16 cellular contexts compared by ENCODE assay signal in genomic region chr3:161263057-161263456, GRCh38. TPM values are rescaled to one million over a fixed set of nuclear protein-coding genes. Genes with fewer than 3 reads are reported as not detected.
DNase-seq lines count a peak whose midpoint lies in the region; ATAC-seq, FAIRE-seq and TF ChIP-seq lines count a peak whose summit lies in the region.
"Had no signal": no experiment of that assay in that cellular context is flagged by ENCODE, and none has a peak within 500 bp of the region (broad histone marks: within the 10 kb centered on the region; RNA-seq: fewer than 3 reads in every experiment).

No MANE protein-coding gene starts in this region.

- BruUV-seq in MCF 10A (replicated peaks; lab: Mats Ljungman, UMichigan), result no TSS peak

- no peaks in the 10 kb centered on the region for H3K27me3 Mint-ChIP-seq in MCF 10A (ENCODE audit: insufficient read depth, unreplicated experiment)
- no peaks in the 10 kb centered on the region for H3K27me3 Mint-ChIP-seq in CD8-positive, alpha-beta T cell (ENCODE audit: low read depth)
- no peaks in the 10 kb centered on the region for H3K27me3 Mint-ChIP-seq in T-helper 2 cell treated with Interferon-gamma antibody and Interleukin-4, amounts not matched to agents 5 μg/mL and 100 μg/mL, for 36 hours (ENCODE audit: low read depth)

- TF ChIP-seq POLR2A in breast epithelium (IDR thresholded peaks at IDR 0.05), result no peak

- H3K4me1 Mint-ChIP-seq in MCF 10A (ENCODE audit: insufficient read depth, unreplicated experiment), result peaks cover 19% of the 10 kb centered on the region
- peaks cover 10% of the 10 kb centered on the region for H3K4me1 Mint-ChIP-seq in CD8-positive, alpha-beta T cell (ENCODE audit: low read depth)
- H3K4me1 Mint-ChIP-seq in T-helper 2 cell treated with Interferon-gamma antibody and Interleukin-4, amounts not matched to agents 5 μg/mL and 100 μg/mL, for 36 hours (ENCODE audit: low read depth), result no peaks in the 10 kb centered on the region

- no peak overlapping the region for H3K4me3 Mint-ChIP-seq in MCF 10A (ENCODE audit: unreplicated experiment)
- no peak overlapping the region for H3K4me3 Mint-ChIP-seq in CD8-positive, alpha-beta T cell
- no peak overlapping the region for H3K4me3 Mint-ChIP-seq in T-helper 2 cell treated with Interferon-gamma antibody and Interleukin-4, amounts not matched to agents 5 μg/mL and 100 μg/mL, for 36 hours
- H3K4me3 Mint-ChIP-seq: activated naive CD4-positive, alpha-beta T cell treated with anti-CD3 and anti-CD28 coated beads for 36 hours had no signal

- TF ChIP-seq CTCF in MCF 10A (IDR thresholded peaks at IDR 0.05; ENCODE audit: unreplicated experiment) (no peak), breast epithelium (IDR thresholded peaks at IDR 0.05) (no peak), foreskin fibroblast (IDR thresholded peaks at IDR 0.05; ENCODE audit: low read depth, low read length) (no peak)
- no peak for TF ChIP-seq CTCF in CD8-positive, alpha-beta T cell (IDR thresholded peaks at IDR 0.05)

- H3K36me3 ChIP-seq in breast epithelium (peaks cover 4% of the 10 kb centered on the region), adipocyte (ENCODE audit: control insufficient read depth, insufficient read depth, low read length, severe bottlenecking) (peaks cover 7% of the 10 kb centered on the region)
- H3K36me3 ChIP-seq in CD8-positive, alpha-beta T cell (ENCODE audit: insufficient read depth, low read length), result no peaks in the 10 kb centered on the region

- H3K27me3 ChIP-seq in breast epithelium (no peaks in the 10 kb centered on the region), adipocyte (replicated peaks; ENCODE audit: control insufficient read depth, insufficient read depth, low read length) (no peaks in the 10 kb centered on the region)
- H3K27me3 ChIP-seq in CD8-positive, alpha-beta T cell (ENCODE audit: insufficient read depth, low read length), result no peaks in the 10 kb centered on the region
- H3K27me3 ChIP-seq: esophagus muscularis mucosa had no signal

- peaks cover 19% of the 10 kb centered on the region for H3K9me3 Mint-ChIP-seq in MCF 10A (ENCODE audit: unreplicated experiment)
- H3K9me3 Mint-ChIP-seq in CD8-positive, alpha-beta T cell, result peaks cover 5% of the 10 kb centered on the region
- peaks cover 17% of the 10 kb centered on the region for H3K9me3 Mint-ChIP-seq in T-helper 2 cell treated with Interferon-gamma antibody and Interleukin-4, amounts not matched to agents 5 μg/mL and 100 μg/mL, for 36 hours

- intact Hi-C loops in MCF 10A (cut with micrococcal nuclease) (no loop called here), breast epithelium (cut with DNase I; ENCODE audit: low total_unique reads) (no loop called here)
- intact Hi-C loops in CD8-positive, alpha-beta T cell (cut with DNase I, micrococcal nuclease), result no loop called here

- no peak overlapping the region for H3K27ac Mint-ChIP-seq in MCF 10A (ENCODE audit: low read depth, unreplicated experiment)
- H3K27ac Mint-ChIP-seq in CD8-positive, alpha-beta T cell, result no peak overlapping the region
- H3K27ac Mint-ChIP-seq in T-helper 2 cell treated with Interferon-gamma antibody and Interleukin-4, amounts not matched to agents 5 μg/mL and 100 μg/mL, for 36 hours, result no peak overlapping the region
- H3K27ac Mint-ChIP-seq: activated naive CD4-positive, alpha-beta T cell treated with anti-CD3 and anti-CD28 coated beads for 36 hours had no signal

- no peaks in the 10 kb centered on the region for H3K9me3 ChIP-seq in breast epithelium
- peaks cover 2% of the 10 kb centered on the region for H3K9me3 ChIP-seq in adipocyte (ENCODE audit: control insufficient read depth, low read length)
- no peaks in the 10 kb centered on the region for H3K9me3 ChIP-seq in CD8-positive, alpha-beta T cell (ENCODE audit: low read length)

- no peak overlapping the region for H3K9ac ChIP-seq in adipocyte (ENCODE audit: low read length)

- POLR2A ChIA-PET in MCF 10A (lab: Yijun Ruan, JAX), result interaction anchor here (0.7 kb wide), 1 partner anchor 39 kb away, joined by 3 read pairs; no protein-coding TSS in a partner anchor
- POLR2A ChIA-PET in CD8-positive, alpha-beta T cell (lab: Charles Lee), result no interaction called here

- H3K27ac ChIP-seq in breast epithelium, result no peak overlapping the region
- no peak overlapping the region for H3K27ac ChIP-seq in CD8-positive, alpha-beta T cell (ENCODE audit: low read depth, low read length)
- H3K27ac ChIP-seq: esophagus muscularis mucosa had no signal

- CTCF ChIA-PET in MCF 10A (lab: Yijun Ruan, JAX), result interaction anchor here (0.6 to 1.4 kb wide), 3 partner anchors 13 to 166 kb away, joined by 3 to 4 read pairs (median 3); no protein-coding TSS in a partner anchor
- CTCF ChIA-PET in CD8-positive, alpha-beta T cell (lab: Charles Lee), result no interaction called here

- peaks cover 19% of the 10 kb centered on the region for H3K36me3 Mint-ChIP-seq in MCF 10A (ENCODE audit: insufficient read depth, unreplicated experiment)
- H3K36me3 Mint-ChIP-seq in CD8-positive, alpha-beta T cell, result peaks cover 38% of the 10 kb centered on the region
- H3K36me3 Mint-ChIP-seq in T-helper 2 cell treated with Interferon-gamma antibody and Interleukin-4, amounts not matched to agents 5 μg/mL and 100 μg/mL, for 36 hours (ENCODE audit: low read depth), result peaks cover 31% of the 10 kb centered on the region

- H3K4me3 ChIP-seq in breast epithelium (no peak overlapping the region), adipocyte (ENCODE audit: low read length) (peak overlapping the region; percentile 43), foreskin fibroblast (ENCODE audit: low read depth in 1 of 2, low read length in 2 of 2) (no peak overlapping the region)
- H3K4me3 ChIP-seq in CD8-positive, alpha-beta T cell (ENCODE audit: low read depth, low read length), result no peak overlapping the region
- H3K4me3 ChIP-seq: esophagus muscularis mucosa had no signal

- peak; percentile 6 for DNase-seq in MCF 10A (ENCODE audit: unreplicated experiment)
- DNase-seq in breast epithelium (ENCODE audit: low spot score in 2 of 2), result no peak
- peak; percentile 53 for DNase-seq in adipocyte (ENCODE audit: low read depth)
- peak; percentile 63 to 82 for DNase-seq in foreskin fibroblast
- DNase-seq in urothelium cell line (ENCODE audit: low spot score), result peak; percentile 15
- DNase-seq in CD8-positive, alpha-beta T cell, result no peak
- DNase-seq in T-helper 2 cell treated with Interferon-gamma antibody and Interleukin-4, amounts not matched to agents 5 μg/mL and 100 μg/mL, for 36 hours (ENCODE audit: low spot score), result no peak
- DNase-seq: activated naive CD4-positive, alpha-beta T cell treated with anti-CD3 and anti-CD28 coated beads for 36 hours; DMS153; mesendoderm; NCI-H2081; NCI-H774; substantia nigra had no signal

- no peak for ATAC-seq in GM18511 (IDR thresholded peaks at IDR 0.05; ENCODE audit: unreplicated experiment)
- no peak for ATAC-seq in CD8-positive, alpha-beta T cell

- no peak for FAIRE-seq in urothelium cell line (lab: Jason Lieb, UNC)
- FAIRE-seq: colon had no signal

- H3K4me1 ChIP-seq in breast epithelium (no peaks in the 10 kb centered on the region), adipocyte (ENCODE audit: control insufficient read depth, insufficient read depth, low read length) (peaks cover 29% of the 10 kb centered on the region)
- H3K4me1 ChIP-seq in CD8-positive, alpha-beta T cell (ENCODE audit: insufficient read depth, low read length), result peaks cover 5% of the 10 kb centered on the region

RNA-seq across cellular contexts. Expression of gene NMD3, which starts 41.9 kb away (rescaled TPM):
- 84.6 and 89.6 TPM in 2 replicates for total RNA-seq in MCF 10A (2022)
- 10 to 100 TPM; 53.3 to 69.7 (median 56.0) TPM for total RNA-seq in breast epithelium
- 10 to 100 TPM; 53.2 to 54.6 TPM for total RNA-seq in CD8-positive, alpha-beta T cell

Comparison
In these comparisons a context has a peak if more than half of its experiments do, and no peak if none do; other contexts are left out.
1. DNase-seq: peak in MCF 10A (single experiment), adipocyte (single experiment), foreskin fibroblast (2 of 2) and urothelium cell line (single experiment); none in breast epithelium (0 of 2), CD8-positive, alpha-beta T cell (0 of 7) and T-helper 2 cell treated with Interferon-gamma antibody and Interleukin-4, amounts not matched to agents 5 μg/mL and 100 μg/mL, for 36 hours (single experiment).